Comparison of ENCODE assay signal across 8 cellular contexts in the genomic region with DNA sequence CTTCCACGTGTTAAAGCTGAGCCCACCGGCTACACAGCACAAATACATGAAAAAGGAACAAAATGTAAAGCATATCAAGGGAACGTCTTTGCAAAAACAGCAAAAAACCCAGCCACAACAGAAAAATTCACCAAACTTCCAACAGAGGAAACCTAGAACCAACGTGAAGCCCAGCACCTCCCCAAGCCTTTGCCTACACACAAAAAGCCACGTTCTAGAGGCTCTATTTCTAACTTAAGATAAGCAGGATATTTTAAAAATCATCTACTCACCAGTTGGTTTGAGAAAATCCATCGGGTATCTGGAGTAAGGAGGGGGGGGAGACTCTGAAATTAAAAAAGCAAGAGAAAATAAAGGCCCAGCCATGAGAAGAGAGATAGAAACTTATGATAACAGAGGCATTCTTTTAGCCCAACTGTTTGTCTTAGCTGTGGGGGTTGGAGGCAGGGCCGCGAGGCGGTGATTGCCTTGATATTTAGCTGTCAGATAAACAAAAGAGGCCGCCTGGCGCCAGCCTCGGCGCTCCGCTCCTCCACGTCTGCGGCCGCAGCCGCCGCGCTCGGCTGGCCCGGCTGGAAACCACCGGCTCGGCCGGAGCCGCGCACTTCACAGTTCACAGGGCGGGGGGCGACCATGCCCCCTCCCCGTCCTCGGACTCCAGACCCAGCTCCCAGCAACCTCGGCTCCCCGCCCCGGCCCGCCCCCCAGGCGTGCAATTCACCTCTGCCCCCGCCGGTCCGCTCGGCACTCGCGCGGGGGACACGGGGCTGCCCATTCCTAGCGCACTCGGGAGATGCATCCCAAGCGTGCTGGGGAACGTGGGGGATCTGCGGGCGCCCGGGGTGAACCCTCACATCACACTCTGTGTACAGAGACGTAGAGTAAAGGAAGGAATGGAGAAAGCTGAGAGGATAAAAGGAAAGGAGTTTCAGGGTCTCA. TPM values are rescaled to one million over a fixed set of nuclear protein-coding genes. Genes with fewer than 3 reads are reported as not detected.
DNase-seq lines count a peak whose midpoint lies in the region; ATAC-seq and TF ChIP-seq lines count a peak whose summit lies in the region.

No MANE protein-coding gene starts in this region.

- no peaks in the 10 kb centered on the region for H3K9me3 ChIP-seq in BLaER1 treated with 17β-estradiol and CSF1 and Interleukin-3, amounts not matched to agents 10 nM and 100 nM (replicated peaks in 1 of 11)
- no peaks in the 10 kb centered on the region for H3K9me3 ChIP-seq in HAP-1
- H3K9me3 ChIP-seq in Panc1 (ENCODE audit: control insufficient read depth, insufficient read depth, low read depth, low read length): no peaks in the 10 kb centered on the region
- no peaks in the 10 kb centered on the region for H3K9me3 ChIP-seq in hepatocyte (ENCODE audit: low read depth)

- POLR2A ChIA-PET in Panc1 (lab: Charles Lee): no interaction called here

- H3K79me2 ChIP-seq in hepatocyte: peaks cover 83% of the 10 kb centered on the region

- H3K4me2 ChIP-seq in BLaER1 treated with 17β-estradiol and CSF1 and Interleukin-3, amounts not matched to agents 10 nM and 100 nM: peak overlapping the region; percentile 93 to 100 (median 98)
- H3K4me2 ChIP-seq in hepatocyte: peak overlapping the region; percentile 97

- H4K20me1 ChIP-seq in BLaER1 treated with 17β-estradiol and CSF1 and Interleukin-3, amounts not matched to agents 10 nM and 100 nM: peaks cover 61 to 83% (median 82%) of the 10 kb centered on the region in 11 experiments
- peaks cover 79% of the 10 kb centered on the region for H4K20me1 ChIP-seq in hepatocyte (ENCODE audit: insufficient read depth, poor library complexity, severe bottlenecking)

- no peaks in the 10 kb centered on the region for H3K9me2 ChIP-seq in hepatocyte (replicated peaks; ENCODE audit: insufficient read depth)

- CTCF ChIA-PET in Panc1 (lab: Charles Lee): no interaction called here

- in situ Hi-C loops in HAP-1 (cut with MboI; ENCODE audit: low sequenced_read_pairs) (no loop called here), Panc1 (cut with HindIII; ENCODE audit: low pct_unique_long_range_greater_than_20kb, low sequenced_read_pairs) (no loop called here)

- TF ChIP-seq CTCF in Panc1 (IDR thresholded peaks at IDR 0.05): no peak
- no peak for TF ChIP-seq CTCF in hepatocyte (IDR thresholded peaks at IDR 0.05; ENCODE audit: poor library complexity)

- BruUV-seq in Panc1 (replicated peaks; lab: Mats Ljungman, UMichigan): no TSS peak

- peaks cover 40 to 79% (median 65%) of the 10 kb centered on the region in 10 experiments for H3K4me1 ChIP-seq in BLaER1 treated with 17β-estradiol and CSF1 and Interleukin-3, amounts not matched to agents 10 nM and 100 nM
- peaks cover 30% of the 10 kb centered on the region for H3K4me1 ChIP-seq in HAP-1
- peaks cover 36% of the 10 kb centered on the region for H3K4me1 ChIP-seq in Panc1 (ENCODE audit: control insufficient read depth, insufficient read depth, low read length)
- peaks cover 36% of the 10 kb centered on the region for H3K4me1 ChIP-seq in hepatocyte (ENCODE audit: insufficient read depth)

- DNase-seq in HAP-1 (ENCODE audit: low spot score in 2 of 2) (peak; percentile 86), Panc1 (ENCODE audit: low read depth, low spot score) (no peak), amniotic stem cell (lab: John Stamatoyannopoulos, UW) (peak; percentile 48), hepatocyte (ENCODE audit: low spot score) (peak; percentile 85), retina (peak; percentile 70)

- H2AFZ ChIP-seq in hepatocyte: no peak overlapping the region

- intact Hi-C loops in Panc1 (cut with micrococcal nuclease; ENCODE audit: unreplicated experiment): loop anchor here (10.0 kb wide), 1 partner anchor 274 kb away; no protein-coding TSS in a partner anchor

- no peak for ATAC-seq in Panc1
- ATAC-seq in GM18870 (IDR thresholded peaks at IDR 0.05; ENCODE audit: unreplicated experiment): no peak
- ATAC-seq in HG03135 (IDR thresholded peaks at IDR 0.05; ENCODE audit: unreplicated experiment): no peak

- peaks cover 21 to 47% (median 29%) of the 10 kb centered on the region in 11 experiments; a peak in 18 of 22 replicates for H3K27me3 ChIP-seq in BLaER1 treated with 17β-estradiol and CSF1 and Interleukin-3, amounts not matched to agents 10 nM and 100 nM
- no peaks in the 10 kb centered on the region for H3K27me3 ChIP-seq in HAP-1 (ENCODE audit: low read depth)
- H3K27me3 ChIP-seq in Panc1 (ENCODE audit: control insufficient read depth, insufficient read depth, low read length): no peaks in the 10 kb centered on the region
- H3K27me3 ChIP-seq in hepatocyte: no peaks in the 10 kb centered on the region

- peak overlapping the region; percentile 79 to 94 (median 87) for H3K9ac ChIP-seq in BLaER1 treated with 17β-estradiol and CSF1 and Interleukin-3, amounts not matched to agents 10 nM and 100 nM

- peak overlapping the region; percentile 76 to 94 (median 82) for H3K4me3 ChIP-seq in BLaER1 treated with 17β-estradiol and CSF1 and Interleukin-3, amounts not matched to agents 10 nM and 100 nM
- H3K4me3 ChIP-seq in HAP-1: peak overlapping the region; percentile 66
- peak overlapping the region; percentile 81 to 94 for H3K4me3 ChIP-seq in Panc1 (ENCODE audit: low read depth in 2 of 2, low read length in 2 of 2)
- H3K4me3 ChIP-seq in hepatocyte: peak overlapping the region; percentile 92

- H3K27ac ChIP-seq in BLaER1 treated with 17β-estradiol and CSF1 and Interleukin-3, amounts not matched to agents 10 nM and 100 nM: peak overlapping the region in 9 of 11 experiments; percentile 0 to 91 (median 87); a peak in 16 of 22 replicates
- H3K27ac ChIP-seq in Panc1 (ENCODE audit: low read length): peak overlapping the region; percentile 90
- peak overlapping the region; percentile 100 for H3K27ac ChIP-seq in hepatocyte

- under 1% methylated on average over 40 of the region's 52 CpGs for WGBS in hepatocyte (ENCODE audit: low lambda C conversion rate, missing lambda C conversion rate)

- peaks cover 6 to 48% (median 34%) of the 10 kb centered on the region in 11 experiments; a peak in 19 of 22 replicates for H3K36me3 ChIP-seq in BLaER1 treated with 17β-estradiol and CSF1 and Interleukin-3, amounts not matched to agents 10 nM and 100 nM
- H3K36me3 ChIP-seq in HAP-1 (replicated peaks) (peaks cover 10% of the 10 kb centered on the region), Panc1 (ENCODE audit: control insufficient read depth, insufficient read depth, low read length) (peaks cover 2% of the 10 kb centered on the region; the same call in 1 of the 2 replicates), hepatocyte (replicated peaks; ENCODE audit: insufficient read depth, low read depth) (no peaks in the 10 kb centered on the region)

RNA-seq across cellular contexts. Expression of gene SMAD7, which starts 2.4 kb away (rescaled TPM):
- total RNA-seq in Panc1 (2021; ENCODE audit: unreplicated experiment) (21.3 TPM), hepatocyte (66.2 and 71.1 TPM in 2 replicates)
- polyA plus RNA-seq in Panc1 (2012; ENCODE audit: insufficient read length): 14.5 TPM
- 61.5 and 65.4 TPM in 2 replicates for polyA plus RNA-seq in hepatocyte
